Comparison of ENCODE assay signal across 37 cellular contexts in genomic region chr15:53721334-53722087, GRCh38. TPM values are rescaled to one million over a fixed set of nuclear protein-coding genes. Genes with fewer than 3 reads are reported as not detected.
"Had no signal": no experiment of that assay in that cellular context is flagged by ENCODE, and none has a peak within 500 bp of the region (broad histone marks: within the 10 kb centered on the region; RNA-seq: fewer than 3 reads in every experiment).

No MANE protein-coding gene starts in this region.

- H3K4me1 ChIP-seq: adrenal gland, body of pancreas, breast epithelium had no signal

- H3K9me3 ChIP-seq: adrenal gland, body of pancreas, breast epithelium had no signal

- FAIRE-seq: astrocyte, TTC549 had no signal

- H3K4me3 ChIP-seq: adrenal gland, body of pancreas, breast epithelium had no signal

- H3K27ac ChIP-seq: adrenal gland, body of pancreas, brain microvascular endothelial cell, breast epithelium, VCaP had no signal

- DNase-seq: activated B cell treated with CpG ODN at 0.5 μM for 24 hours; activated CD4-positive, alpha-beta memory T cell treated with anti-CD3 and anti-CD28 coated beads for 36 hours; activated CD4-positive, alpha-beta T cell treated with anti-CD3 and anti-CD28 coated beads for 4 hours; activated CD4-positive, alpha-beta T cell treated with anti-CD3 and anti-CD28 coated beads, Interleukin-2, amount 10 ng/mL, durations not matched to agents 24 days and 14 days; activated CD4-positive, alpha-beta T cell treated with anti-CD3 and anti-CD28 coated beads, Interleukin-2, amount 50 U/mL, for 1 hour; activated CD4-positive, alpha-beta T cell treated with anti-CD3 and anti-CD28 coated beads, Interleukin-2, amount 50 U/mL, for 4 hours; activated CD4-positive, CD25-positive, alpha-beta regulatory T cell treated with anti-CD3 and anti-CD28 coated beads, Interleukin-2, amount 50 U/mL, for 72 hours; activated CD8-positive, alpha-beta memory T cell treated with anti-CD3 and anti-CD28 coated beads, Interleukin-2, amount 50 U/mL, for 4 hours; activated CD8-positive, alpha-beta T cell treated with anti-CD3 and anti-CD28 coated beads for 36 hours; activated effector memory CD4-positive, alpha-beta T cell treated with anti-CD3 and anti-CD28 coated beads, Interleukin-2, amount 50 U/mL, for 16 hours; activated gamma-delta T cell treated with Interleukin-2 at 50 U/mL for 16 hours; activated naive CD4-positive, alpha-beta T cell; activated naive CD4-positive, alpha-beta T cell treated with anti-CD3 and anti-CD28 coated beads for 36 hours; activated naive CD4-positive, alpha-beta T cell treated with anti-CD3 and anti-CD28 coated beads, Interleukin-2, amount 50 U/mL, for 16 hours; activated naive CD8-positive, alpha-beta T cell treated with anti-CD3 and anti-CD28 coated beads for 36 hours; activated T-cell treated with anti-CD3 and anti-CD28 coated beads for 4 hours; activated T-cell treated with anti-CD3 and anti-CD28 coated beads, Interleukin-2, amount 50 U/mL, for 1 hour; activated T-cell treated with anti-CD3 and anti-CD28 coated beads, Interleukin-2, amount 50 U/mL, for 4 hours; activated T-cell treated with anti-CD3 and anti-CD28 coated beads, Interleukin-2, amount 50 U/mL, for 72 hours; adrenal gland; amniotic stem cell; aorta; body of pancreas; brain microvascular endothelial cell; central memory CD4-positive, alpha-beta T cell; T-helper 1 cell; T-helper 2 cell; T-helper 9 cell had no signal

- H3K36me3 ChIP-seq: adrenal gland, brain microvascular endothelial cell, breast epithelium had no signal

- ATAC-seq: activated CD8-positive, alpha-beta T cell treated with anti-CD3 and anti-CD28 coated beads for 36 hours; activated naive CD4-positive, alpha-beta T cell treated with anti-CD3 and anti-CD28 coated beads, Interleukin-2, amount 50 U/mL, for 72 hours; activated T-cell treated with anti-CD3 and anti-CD28 coated beads, Interleukin-2, amount 50 U/mL, for 4 hours; activated T-cell treated with anti-CD3 and anti-CD28 coated beads, Interleukin-2, amount 50 U/mL, for 72 hours; activated T-helper 17 cell treated with anti-CD3 and anti-CD28 coated beads, Interleukin-2, amount 50 U/mL, for 72 hours; body of pancreas had no signal

- H3K27me3 ChIP-seq: body of pancreas, brain microvascular endothelial cell, breast epithelium had no signal

RNA-seq across cellular contexts. Expression of gene WDR72, which starts 38.0 kb away (rescaled TPM):
- total RNA-seq: activated B cell treated with CpG ODN at 0.5 μM for 24 hours; activated CD4-positive, alpha-beta memory T cell treated with anti-CD3 and anti-CD28 coated beads for 36 hours; activated CD4-positive, alpha-beta T cell treated with anti-CD3 and anti-CD28 coated beads, Interleukin-2, amount 10 ng/mL, durations not matched to agents 24 days and 14 days; activated CD8-positive, alpha-beta memory T cell treated with anti-CD3 and anti-CD28 coated beads for 36 hours; activated CD8-positive, alpha-beta T cell treated with anti-CD3 and anti-CD28 coated beads for 36 hours; activated naive CD4-positive, alpha-beta T cell treated with anti-CD3 and anti-CD28 coated beads for 36 hours; activated naive CD4-positive, alpha-beta T cell treated with anti-CD3 and anti-CD28 coated beads, Interleukin-2, amount 50 U/mL, for 72 hours; activated naive CD8-positive, alpha-beta T cell treated with anti-CD3 and anti-CD28 coated beads for 36 hours; activated T-cell treated with anti-CD3 and anti-CD28 coated beads, Interleukin-2, amount 50 U/mL, for 72 hours; activated T-helper 1 cell treated with anti-CD3 and anti-CD28 coated beads, Interleukin-12 subunit alpha, Interleukin-12 subunit beta, Interleukin-2, Interleukin-4 antibody, amounts not matched to agents 30 ng/mL and 10 ng/mL and 1 ng/mL, durations not matched to agents 14 hours and 24 hours and 36 hours; cardiac septum had no signal
- polyA plus RNA-seq: aorta had no signal
